In genomic region chrX:87961471-87961870, GRCh38 we compare ENCODE assay signal across 19 cellular contexts.
A peak's percentile ranks its signal among the peaks of the same experiment; 100 is the strongest.
DNase-seq lines count a peak whose midpoint lies in the region; ATAC-seq and TF ChIP-seq lines count a peak whose summit lies in the region.
"Had no signal": no experiment of that assay in that cellular context is flagged by ENCODE, and none has a peak within 500 bp of the region (broad histone marks: within the 10 kb centered on the region; RNA-seq: fewer than 3 reads in every experiment).

No MANE protein-coding gene starts in this region.

- H3K79me2 ChIP-seq in GM23338 (replicated peaks; ENCODE audit: insufficient read depth) (no peaks in the 10 kb centered on the region), hepatocyte (no peaks in the 10 kb centered on the region)

- no peaks in the 10 kb centered on the region for H3K4me1 Mint-ChIP-seq in GM23338
- H3K4me1 Mint-ChIP-seq: CD4-positive, CD25-positive, alpha-beta regulatory T cell had no signal

- H3K4me3 ChIP-seq in GM23338 (no peak overlapping the region), hepatocyte (no peak overlapping the region)

- no peak overlapping the region for H3K4me3 Mint-ChIP-seq in GM23338
- H3K4me3 Mint-ChIP-seq: CD4-positive, CD25-positive, alpha-beta regulatory T cell had no signal

- H3K9me2 ChIP-seq in GM23338 (ENCODE audit: insufficient read depth) (no peaks in the 10 kb centered on the region), hepatocyte (replicated peaks; ENCODE audit: insufficient read depth) (no peaks in the 10 kb centered on the region)

- 56% methylated on average over 4 of the region's 4 CpGs for WGBS in hepatocyte (ENCODE audit: low lambda C conversion rate, missing lambda C conversion rate)

- no peak overlapping the region for H3K27ac Mint-ChIP-seq in GM23338
- H3K27ac Mint-ChIP-seq: CD4-positive, CD25-positive, alpha-beta regulatory T cell had no signal

- DNase-seq in NCI-H146 (lab: John Stamatoyannopoulos, UW) (peak; percentile 14), NCI-H146 treated with DMSO at 0.1 percent for 48 hours (lab: John Stamatoyannopoulos, UW; ENCODE audit: unreplicated experiment) (no peak), GM23338 (ENCODE audit: low spot score) (no peak), NCI-H748 (lab: John Stamatoyannopoulos, UW; ENCODE audit: unreplicated experiment) (peak; percentile 94), hepatocyte (ENCODE audit: low spot score) (peak; percentile 37), germinal center (ENCODE audit: low spot score) (no peak), kidney glomerular epithelial cell (lab: John Stamatoyannopoulos, UW) (no peak)
- DNase-seq: BE2C; Caco-2; CD4-positive, CD25-positive, alpha-beta regulatory T cell; DMS79; GOT3; NCI-H2107; NCI-H226; NCI-H526; T-helper 1 cell had no signal

- no peaks in the 10 kb centered on the region for H3K36me3 ChIP-seq in GM23338 (ENCODE audit: insufficient read depth)
- H3K36me3 ChIP-seq in hepatocyte (replicated peaks; ENCODE audit: insufficient read depth, low read depth): no peaks in the 10 kb centered on the region
- H3K36me3 ChIP-seq: BE2C had no signal

- H2AFZ ChIP-seq in GM23338 (peak overlapping the region; percentile 56; the same call in 1 of the 2 replicates), hepatocyte (no peak overlapping the region)

- H3K27me3 ChIP-seq in GM23338 (ENCODE audit: insufficient read depth) (no peaks in the 10 kb centered on the region), hepatocyte (no peaks in the 10 kb centered on the region)
- H3K27me3 ChIP-seq: BE2C had no signal

- H3K4me1 ChIP-seq in GM23338 (ENCODE audit: insufficient read depth) (no peaks in the 10 kb centered on the region), hepatocyte (ENCODE audit: insufficient read depth) (no peaks in the 10 kb centered on the region)
- H3K4me1 ChIP-seq: BE2C had no signal

- H4K20me1 ChIP-seq in GM23338 (replicated peaks; ENCODE audit: insufficient read depth) (no peaks in the 10 kb centered on the region), hepatocyte (ENCODE audit: insufficient read depth, poor library complexity, severe bottlenecking) (no peaks in the 10 kb centered on the region)

- H3K27me3 Mint-ChIP-seq in GM23338 (ENCODE audit: insufficient read depth, low read depth, poor library complexity): no peaks in the 10 kb centered on the region
- H3K27me3 Mint-ChIP-seq: CD4-positive, CD25-positive, alpha-beta regulatory T cell had no signal

- H3F3A ChIP-seq in GM23338 (replicated peaks; ENCODE audit: low read depth): no peaks in the 10 kb centered on the region

- H3K9me3 ChIP-seq in hepatocyte (ENCODE audit: low read depth): no peaks in the 10 kb centered on the region
- H3K9me3 ChIP-seq: BE2C, Caco-2 had no signal

- H3K9me3 Mint-ChIP-seq in GM23338: no peaks in the 10 kb centered on the region

- no peak overlapping the region for H3K4me2 ChIP-seq in GM23338
- peak overlapping the region; percentile 43 for H3K4me2 ChIP-seq in hepatocyte

- TF ChIP-seq CTCF in GM23338 (conservative IDR thresholded peaks at IDR 0.05; ENCODE audit: low read depth in 2 of 2) (no peak), hepatocyte (IDR thresholded peaks at IDR 0.05; ENCODE audit: poor library complexity) (no peak)

- ATAC-seq in GM23338 (no peak), HG02678 (IDR thresholded peaks at IDR 0.05; ENCODE audit: unreplicated experiment) (no peak)
- ATAC-seq: HCT116 had no signal

- H3K36me3 Mint-ChIP-seq in GM23338 (ENCODE audit: low read depth): no peaks in the 10 kb centered on the region
- H3K36me3 Mint-ChIP-seq: CD4-positive, CD25-positive, alpha-beta regulatory T cell had no signal

- no peak overlapping the region for H3K27ac ChIP-seq in GM23338 (ENCODE audit: low read depth)
- H3K27ac ChIP-seq in hepatocyte: no peak overlapping the region
- H3K27ac ChIP-seq: RWPE1 had no signal

TF ChIP-seq in GM23338, 12 proteins besides CTCF, POLR2A, EP300 and RAD21 (continues in another document):
- no peak for TF ChIP-seq POLR2AphosphoS5 (IDR thresholded peaks at IDR 0.05; ENCODE audit: low read depth)
- no peak for TF ChIP-seq STAT1 (IDR thresholded peaks at IDR 0.05; ENCODE audit: unreplicated experiment)
- no peak for TF ChIP-seq ZNF331 (CRISPR knock-in tag; IDR thresholded peaks at IDR 0.05; ENCODE audit: low read depth)
- no peak for TF ChIP-seq ZNF462 (CRISPR knock-in tag; IDR thresholded peaks at IDR 0.05)
- no peak for TF ChIP-seq CREB1 (CRISPR knock-in tag; IDR thresholded peaks at IDR 0.05; ENCODE audit: low read depth)
- TF ChIP-seq ETS1 (IDR thresholded peaks at IDR 0.05): no peak

Comparison
In these comparisons a context has a peak if more than half of its experiments do, and no peak if none do; other contexts are left out.
1. DNase-seq: peak in NCI-H146 (single experiment), NCI-H748 (single experiment) and hepatocyte (single experiment); none in NCI-H146 treated with DMSO at 0.1 percent for 48 hours (single experiment), GM23338 (single experiment), germinal center (single experiment) and kidney glomerular epithelial cell (single experiment).